ENCODE assay signal across 9 cellular contexts in the genomic region with DNA sequence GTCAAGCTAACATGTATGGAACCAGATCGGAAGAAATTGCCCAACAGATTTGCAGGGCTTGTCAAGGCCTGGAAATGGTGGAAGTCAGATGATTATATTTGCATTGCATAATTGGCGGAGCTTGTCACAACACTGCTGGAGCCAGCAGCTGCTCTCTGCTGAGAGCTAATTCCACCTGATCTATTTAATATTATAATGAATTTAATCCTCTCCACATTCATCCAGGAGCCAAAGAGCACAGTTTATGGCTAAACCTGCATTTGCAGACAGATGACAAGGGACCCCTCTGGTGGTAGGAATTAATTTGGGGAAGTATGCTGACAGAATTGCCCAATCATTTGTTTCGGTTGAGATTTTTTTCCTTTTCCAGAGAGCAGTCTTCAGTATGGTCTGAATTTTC.
DNase-seq lines count a peak whose midpoint lies in the region; ATAC-seq, FAIRE-seq and TF ChIP-seq lines count a peak whose summit lies in the region.
"Had no signal": no experiment of that assay in that cellular context is flagged by ENCODE, and none has a peak within 500 bp of the region (broad histone marks: within the 10 kb centered on the region; RNA-seq: fewer than 3 reads in every experiment).

No MANE protein-coding gene starts in this region.

- no peaks in the 10 kb centered on the region for H3K27me3 ChIP-seq in bronchial epithelial cell (ENCODE audit: control insufficient read depth, insufficient read depth, low read length)
- no peaks in the 10 kb centered on the region for H3K27me3 ChIP-seq in neutrophil

- ATAC-seq in GM21526 (IDR thresholded peaks at IDR 0.05; ENCODE audit: low FRiP score, unreplicated experiment), result no peak

- no peak overlapping the region for H3K4me3 ChIP-seq in bronchial epithelial cell (ENCODE audit: low read depth, low read length)
- H3K4me3 ChIP-seq in neutrophil (ENCODE audit: low read depth in 1 of 2, low read length in 1 of 2), result no peak overlapping the region

- TF ChIP-seq CTCF in bronchial epithelial cell (IDR thresholded peaks at IDR 0.05; ENCODE audit: insufficient read depth, low read length, severe bottlenecking) (peak; percentile 19), neutrophil (IDR thresholded peaks at IDR 0.05) (no peak), GM10266 (IDR thresholded peaks at IDR 0.05; ENCODE audit: control insufficient read depth, insufficient read depth, low read depth, missing control alignments) (no peak)

- H3K4me1 ChIP-seq in neutrophil (ENCODE audit: control insufficient read depth in 1 of 2, insufficient read depth in 1 of 2, low read depth in 1 of 2, low read length in 1 of 2), result peaks cover 12 to 13% of the 10 kb centered on the region in 2 experiments

- peak overlapping the region; percentile 59 for H3K27ac ChIP-seq in neutrophil

- DNase-seq in ELR (ENCODE audit: low read depth) (peak; percentile 1), NCI-H2081 treated with DMSO at 0.1 percent for 48 hours (lab: John Stamatoyannopoulos, UW) (peak; percentile 92), bronchial epithelial cell (ENCODE audit: low read depth) (peak; percentile 46), GM10266 (ENCODE audit: extremely low spot score) (no peak)
- DNase-seq in activated CD8-positive, alpha-beta memory T cell treated with anti-CD3 and anti-CD28 coated beads, Interleukin-2, amount 50 U/mL, for 48 hours, result no peak
- DNase-seq in activated T-cell treated with anti-CD3 and anti-CD28 coated beads, Interleukin-2, amount 50 U/mL, for 1 hour, result no peak

- FAIRE-seq in bronchial epithelial cell (lab: Jason Lieb, UNC), result no peak
- FAIRE-seq: endometrium had no signal

- H3K9me3 ChIP-seq in neutrophil, result no peaks in the 10 kb centered on the region

- no peaks in the 10 kb centered on the region for H3K36me3 ChIP-seq in bronchial epithelial cell (ENCODE audit: control insufficient read depth, insufficient read depth, low read length)
- H3K36me3 ChIP-seq in neutrophil, result no peaks in the 10 kb centered on the region

Comparison
In these comparisons a context has a peak if more than half of its experiments do, and no peak if none do; other contexts are left out.
1. DNase-seq: peak in ELR (single experiment), NCI-H2081 treated with DMSO at 0.1 percent for 48 hours (single experiment) and bronchial epithelial cell (single experiment); none in GM10266 (single experiment), activated CD8-positive, alpha-beta memory T cell treated with anti-CD3 and anti-CD28 coated beads, Interleukin-2, amount 50 U/mL, for 48 hours (single experiment) and activated T-cell treated with anti-CD3 and anti-CD28 coated beads, Interleukin-2, amount 50 U/mL, for 1 hour (single experiment).